8 cellular contexts compared by ENCODE assay signal in genomic region chr4:152696764-152697250, GRCh38. TPM values are rescaled to one million over a fixed set of nuclear protein-coding genes. Genes with fewer than 3 reads are reported as not detected.
DNase-seq lines count a peak whose midpoint lies in the region; ATAC-seq and TF ChIP-seq lines count a peak whose summit lies in the region.

No MANE protein-coding gene starts in this region.

- H3K27me3 Mint-ChIP-seq in activated T-helper 17 cell treated with anti-CD3 and anti-CD28 coated beads, Interleukin-2, amount 50 U/mL, for 72 hours, result peaks cover 8% of the 10 kb centered on the region
- no peaks in the 10 kb centered on the region for H3K27me3 Mint-ChIP-seq in memory B cell

- peak overlapping the region; percentile 29 for H3K4me3 Mint-ChIP-seq in activated T-helper 17 cell treated with anti-CD3 and anti-CD28 coated beads, Interleukin-2, amount 50 U/mL, for 72 hours
- peak overlapping the region; percentile 45 for H3K4me3 Mint-ChIP-seq in memory B cell

- H3K27ac ChIP-seq in upper lobe of right lung, result no peak overlapping the region

- no peak for TF ChIP-seq CTCF in upper lobe of right lung (IDR thresholded peaks at IDR 0.05)

- H3K4me1 ChIP-seq in upper lobe of right lung, result no peaks in the 10 kb centered on the region

- peaks cover 5% of the 10 kb centered on the region for H3K4me1 Mint-ChIP-seq in activated T-helper 17 cell treated with anti-CD3 and anti-CD28 coated beads, Interleukin-2, amount 50 U/mL, for 72 hours
- H3K4me1 Mint-ChIP-seq in memory B cell, result peaks cover 21% of the 10 kb centered on the region

- no peaks in the 10 kb centered on the region for H3K36me3 ChIP-seq in upper lobe of right lung

- H3K4me3 ChIP-seq in GM08714 (ENCODE audit: low read length) (peak overlapping the region; percentile 52; the same call in 1 of the 2 replicates), upper lobe of right lung (no peak overlapping the region)

- H3K9me3 ChIP-seq in upper lobe of right lung, result no peaks in the 10 kb centered on the region

- H3K27me3 ChIP-seq in upper lobe of right lung, result no peaks in the 10 kb centered on the region

- intact Hi-C loops in upper lobe of right lung (cut with DNase I), result no loop called here

- DNase-seq in M059J (ENCODE audit: low read depth), result peak; percentile 83
- peak; percentile 39 to 69 for DNase-seq in memory B cell (ENCODE audit: low spot score in 2 of 2)
- DNase-seq in upper lobe of right lung, result no peak
- no peak for DNase-seq in ureter (ENCODE audit: low spot score)
- DNase-seq in NCI-H2171 (lab: John Stamatoyannopoulos, UW), result no peak

- ATAC-seq in GM21529 (IDR thresholded peaks at IDR 0.05; ENCODE audit: unreplicated experiment) (peak; percentile 98), memory B cell (ENCODE audit: low read depth) (peak; percentile 96), upper lobe of right lung (peak; percentile 64)
- peak; percentile 100 for ATAC-seq in activated T-helper 17 cell treated with anti-CD3 and anti-CD28 coated beads, Interleukin-2, amount 50 U/mL, for 72 hours (replicated peaks)

- no peaks in the 10 kb centered on the region for H3K9me3 Mint-ChIP-seq in activated T-helper 17 cell treated with anti-CD3 and anti-CD28 coated beads, Interleukin-2, amount 50 U/mL, for 72 hours
- H3K9me3 Mint-ChIP-seq in memory B cell, result no peaks in the 10 kb centered on the region

- H3K36me3 Mint-ChIP-seq in activated T-helper 17 cell treated with anti-CD3 and anti-CD28 coated beads, Interleukin-2, amount 50 U/mL, for 72 hours (ENCODE audit: low read depth), result no peaks in the 10 kb centered on the region
- no peaks in the 10 kb centered on the region for H3K36me3 Mint-ChIP-seq in memory B cell

- no peak overlapping the region for H3K27ac Mint-ChIP-seq in activated T-helper 17 cell treated with anti-CD3 and anti-CD28 coated beads, Interleukin-2, amount 50 U/mL, for 72 hours
- H3K27ac Mint-ChIP-seq in memory B cell, result peak overlapping the region; percentile 91

RNA-seq across cellular contexts. Expression of gene TMEM154, which starts 17.0 kb away (rescaled TPM):
- 8.1 and 11.0 TPM in 2 replicates for total RNA-seq in M059J (2014; rRNA removed; shearing (Covaris generic))
- total RNA-seq in activated T-helper 17 cell treated with anti-CD3 and anti-CD28 coated beads, Interleukin-2, amount 50 U/mL, for 72 hours, result 10 to 100 TPM in 1 of 2 donors, 1 to 10 TPM in 1; 8.6 to 18.0 TPM
- total RNA-seq in upper lobe of right lung (12.7 TPM), ureter (86.5 TPM)

Comparison
In these comparisons a context has a peak if more than half of its experiments do, and no peak if none do; other contexts are left out.
1. DNase-seq: peak in M059J (single experiment) and memory B cell (2 of 2); none in upper lobe of right lung (single experiment), ureter (single experiment) and NCI-H2171 (single experiment).
2. Peak in every context shown above with its lines, with median percentiles within 50 percentile points of each other: ATAC-seq.